ENCODE assay signal across 8 cellular contexts in genomic region chr4:7248857-7249256, GRCh38. TPM values are rescaled to one million over a fixed set of nuclear protein-coding genes. Genes with fewer than 3 reads are reported as not detected.
"Had no signal": no experiment of that assay in that cellular context is flagged by ENCODE, and none has a peak within 500 bp of the region (broad histone marks: within the 10 kb centered on the region; RNA-seq: fewer than 3 reads in every experiment).

No MANE protein-coding gene starts in this region.

- FAIRE-seq: HTR-8/SVneo had no signal

- H3K4me2 ChIP-seq: KMS-11 had no signal

- H3K9ac ChIP-seq: KMS-11 had no signal

- DNase-seq: IMR-90, KBM-7, KG1 had no signal

- H3K27ac ChIP-seq: HL-60, KMS-11 had no signal

RNA-seq across cellular contexts. Expression of gene SORCS2, which starts 56.5 kb away (rescaled TPM):
- total RNA-seq: HT-29 had no signal
- polyA plus RNA-seq: IgD-negative memory B cell had no signal
